In genomic region chr7:55254596-55255500, GRCh38 we compare ENCODE assay signal across 8 cellular contexts.
A peak's percentile ranks its signal among the peaks of the same experiment; 100 is the strongest.
DNase-seq lines count a peak whose midpoint lies in the region; ATAC-seq and TF ChIP-seq lines count a peak whose summit lies in the region.

No MANE protein-coding gene starts in this region.

- DNase-seq in A673 (ENCODE audit: low spot score) (peak; percentile 81), NCI-H2227 (lab: John Stamatoyannopoulos, UW; ENCODE audit: unreplicated experiment) (peak; percentile 84), dermis blood vessel endothelial cell (peak; percentile 77)
- DNase-seq in activated CD4-positive, alpha-beta T cell treated with anti-CD3 and anti-CD28 coated beads, Interleukin-2, amount 50 U/mL, for 24 hours (ENCODE audit: low read depth in 1 of 2, low spot score in 1 of 2), result peak; percentile 36 to 43
- peak; percentile 70 for DNase-seq in stimulated activated CD4-positive, alpha-beta T cell treated with anti-CD3 and anti-CD28 coated beads, Interleukin-4, amount 100 ng/mL, for 1 hour

- TF ChIP-seq CTCF in A673 (conservative IDR thresholded peaks at IDR 0.05; ENCODE audit: low read depth, low read length) (peak; percentile 70), liver (IDR thresholded peaks at IDR 0.05; ENCODE audit: low read depth, low read length, missing input control) (peak; percentile 91)

- under 1% methylated on average over 80 of the region's 80 CpGs for WGBS in liver

- H3K9ac ChIP-seq in liver (ENCODE audit: low read depth in 1 of 2, low read length in 2 of 2), result peak overlapping the region; percentile 76 to 84

- peaks cover 6% of the 10 kb centered on the region for H3K4me1 ChIP-seq in A673 (ENCODE audit: insufficient read depth, low read length, poor library complexity, severe bottlenecking)
- H3K4me1 ChIP-seq in liver (ENCODE audit: control insufficient read depth in 4 of 4, insufficient read depth in 4 of 4, low read length in 3 of 4), result peaks cover 0 to 20% (median 12%) of the 10 kb centered on the region in 4 donors

- POLR2A ChIA-PET in A673 (lab: Charles Lee; ENCODE audit: low non-redundant PET), result no interaction called here

- intact Hi-C loops in A673 (cut with micrococcal nuclease; ENCODE audit: unreplicated experiment), result loop anchor here (1.0 to 10.0 kb wide), 3 partner anchors 240 to 481 kb away; partner anchors contain the start of gene EGFR

- no peaks in the 10 kb centered on the region for H3K36me3 ChIP-seq in A673 (ENCODE audit: insufficient read depth, low read length, poor library complexity, severe bottlenecking)
- H3K36me3 ChIP-seq in liver (ENCODE audit: control insufficient read depth in 4 of 4, insufficient read depth in 3 of 4, low read depth in 1 of 4, low read length in 3 of 4), result no peaks in the 10 kb centered on the region

- no TSS peak for BruUV-seq in A673 (replicated peaks; lab: Mats Ljungman, UMichigan)

- CTCF ChIA-PET in A673 (lab: Charles Lee), result interaction anchor here (0.6 to 2.7 kb wide), 5 partner anchors 9 to 480 kb away, joined by 3 to 50 read pairs (median 3); partner anchors contain the start of gene LANCL2

- H3K27me3 ChIP-seq in A673 (replicated peaks; ENCODE audit: insufficient read depth, low read depth, low read length, poor library complexity), result peaks cover 24% of the 10 kb centered on the region
- no peaks in the 10 kb centered on the region for H3K27me3 ChIP-seq in liver (ENCODE audit: control insufficient read depth in 4 of 4, insufficient read depth in 4 of 4, low read length in 3 of 4)

- TF ChIP-seq RAD21 in liver (IDR thresholded peaks at IDR 0.05), result peak; percentile 71 to 82

- no peak overlapping the region for H3K27ac ChIP-seq in A673 (ENCODE audit: low read depth, low read length, poor library complexity, severe bottlenecking)
- H3K27ac ChIP-seq in liver (ENCODE audit: low read depth in 1 of 2, low read length in 2 of 2), result peak overlapping the region in 1 of 2 donors; percentile 38

- H3K4me3 ChIP-seq in A673 (ENCODE audit: low read depth, low read length, poor library complexity, severe bottlenecking) (peak overlapping the region; percentile 41), liver (ENCODE audit: low read depth in 1 of 3, low read length in 3 of 3) (peak overlapping the region; percentile 57 to 80 (median 69))

- H3K9me3 ChIP-seq in A673 (ENCODE audit: low read depth, low read length, poor library complexity, severe bottlenecking) (no peaks in the 10 kb centered on the region), liver (ENCODE audit: control insufficient read depth in 4 of 4, low read length in 3 of 4) (no peaks in the 10 kb centered on the region)

- ATAC-seq in GM18861 (IDR thresholded peaks at IDR 0.05; ENCODE audit: unreplicated experiment), result peak; percentile 65
- peak; percentile 72 for ATAC-seq in HG03066 (IDR thresholded peaks at IDR 0.05; ENCODE audit: low read depth, unreplicated experiment)

TF ChIP-seq in liver, 16 proteins besides CTCF, POLR2A, EP300 and RAD21:
- no peak for TF ChIP-seq NR2F2 (IDR thresholded peaks at IDR 0.05)
- TF ChIP-seq REST (IDR thresholded peaks at IDR 0.05), result no peak
